11 cellular contexts compared by ENCODE assay signal in the genomic region with DNA sequence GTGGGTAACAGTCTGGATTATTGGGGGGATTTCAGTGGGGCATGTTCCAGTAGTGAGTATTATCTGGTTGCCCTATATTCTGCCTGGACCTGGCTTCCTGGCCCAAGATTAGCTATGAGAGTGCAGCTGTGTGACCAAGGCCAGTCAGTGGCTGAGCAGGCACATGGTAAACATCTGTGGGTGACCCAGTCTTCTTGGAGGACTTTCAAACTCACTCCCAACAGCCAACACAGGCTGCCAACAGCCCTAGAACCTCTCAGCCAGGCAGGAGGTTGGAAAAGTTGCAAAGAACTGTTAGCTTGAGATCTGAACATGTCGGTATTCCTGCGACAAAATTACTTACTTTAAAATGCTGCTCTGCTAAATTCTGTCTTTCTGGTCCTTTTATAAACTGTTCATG.
DNase-seq lines count a peak whose midpoint lies in the region; ATAC-seq, FAIRE-seq and TF ChIP-seq lines count a peak whose summit lies in the region.
"Had no signal": no experiment of that assay in that cellular context is flagged by ENCODE, and none has a peak within 500 bp of the region (broad histone marks: within the 10 kb centered on the region; RNA-seq: fewer than 3 reads in every experiment).

No MANE protein-coding gene starts in this region.

- H3K4me3 ChIP-seq in ascending aorta: no peak overlapping the region
- H3K4me3 ChIP-seq in heart right ventricle: no peak overlapping the region
- no peak overlapping the region for H3K4me3 ChIP-seq in pancreas
- H3K4me3 ChIP-seq in uterus: no peak overlapping the region
- H3K4me3 ChIP-seq: PC-9 had no signal

- H3K27me3 ChIP-seq in ascending aorta (no peaks in the 10 kb centered on the region), heart right ventricle (no peaks in the 10 kb centered on the region), pancreas (no peaks in the 10 kb centered on the region), uterus (no peaks in the 10 kb centered on the region)

- H3K9me3 ChIP-seq in ascending aorta (no peaks in the 10 kb centered on the region), heart right ventricle (no peaks in the 10 kb centered on the region), pancreas (no peaks in the 10 kb centered on the region), uterus (no peaks in the 10 kb centered on the region)

- peak; percentile 77 to 95 (median 85) for ATAC-seq in heart right ventricle
- ATAC-seq in pancreas: peak; percentile 89 to 99 (median 93)
- no peak for ATAC-seq in HG03439 (IDR thresholded peaks at IDR 0.05; ENCODE audit: unreplicated experiment)

- TF ChIP-seq CTCF in ascending aorta (IDR thresholded peaks at IDR 0.05): no peak
- TF ChIP-seq CTCF in heart right ventricle (IDR thresholded peaks at IDR 0.05): no peak
- TF ChIP-seq CTCF in pancreas (IDR thresholded peaks at IDR 0.05): no peak
- no peak for TF ChIP-seq CTCF in uterus (IDR thresholded peaks at IDR 0.05)

- DNase-seq in ascending aorta (ENCODE audit: low spot score in 2 of 2) (peak; percentile 51 to 80), heart right ventricle (peak; percentile 51 to 56), pancreas (peak in 5 of 6 donors; percentile 49 to 78 (median 73)), uterus (no peak), OCI-M1 (lab: John Stamatoyannopoulos, UW) (no peak), cortex of kidney (lab: John Stamatoyannopoulos, UW) (no peak)
- DNase-seq: activated naive CD4-positive, alpha-beta T cell; MV-4-11; NCI-H2171 treated with DMSO at 0.1 percent for 48 hours; PC-9 had no signal

- intact Hi-C loops in ascending aorta (cut with DNase I) (loop anchor here (5.0 kb wide), 2 partner anchors 34 to 194 kb away; a partner anchor contains a TSS), heart right ventricle (cut with DNase I) (loop anchor here in 2 of 10 donors (10.0 kb wide), 2 partner anchors 159 to 169 kb away; no protein-coding TSS in a partner anchor), pancreas (cut with DNase I) (no loop called here), uterus (cut with DNase I; ENCODE audit: low total_unique reads) (no loop called here)

- no peak for TF ChIP-seq POLR2A in uterus (IDR thresholded peaks at IDR 0.05)

- FAIRE-seq in pancreas (lab: Jason Lieb, UNC): no peak

- peaks cover 0 to 39% of the 10 kb centered on the region in 2 donors for H3K4me1 ChIP-seq in ascending aorta
- H3K4me1 ChIP-seq in heart right ventricle: peaks cover 0 to 70% (median 51%) of the 10 kb centered on the region in 9 donors
- peaks cover 30 to 46% (median 40%) of the 10 kb centered on the region in 3 donors for H3K4me1 ChIP-seq in pancreas
- H3K4me1 ChIP-seq in uterus: peaks cover 3 to 4% of the 10 kb centered on the region in 2 donors

- H3K36me3 ChIP-seq in ascending aorta (peaks cover 0 to 6% of the 10 kb centered on the region in 2 donors), heart right ventricle (peaks cover 0 to 33% (median 0%) of the 10 kb centered on the region in 9 donors), pancreas (no peaks in the 10 kb centered on the region), uterus (no peaks in the 10 kb centered on the region)

- H3K27ac ChIP-seq in ascending aorta: peak overlapping the region; percentile 56 to 83
- peak overlapping the region; percentile 13 to 81 (median 54) for H3K27ac ChIP-seq in heart right ventricle
- H3K27ac ChIP-seq in pancreas: peak overlapping the region in 3 of 4 donors; percentile 12 to 46 (median 42)
- H3K27ac ChIP-seq in uterus: peak overlapping the region; percentile 33 to 54
- H3K27ac ChIP-seq: PC-9 had no signal

- 40 to 64% methylated on average over 2 of the region's 2 CpGs for WGBS in heart right ventricle, 2 donors
- WGBS in pancreas, 2 donors: 32 to 47% methylated on average over 2 of the region's 2 CpGs

Comparison
In these comparisons a context has a peak if more than half of its experiments do, and no peak if none do; other contexts are left out.
1. DNase-seq: peak in ascending aorta (2 of 2), heart right ventricle (2 of 2) and pancreas (5 of 6); none in uterus (0 of 2), OCI-M1 (single experiment) and cortex of kidney (single experiment).
2. Peak in every context shown above with its lines, with median percentiles within 50 percentile points of each other: H3K27ac ChIP-seq.